In the genomic region with DNA sequence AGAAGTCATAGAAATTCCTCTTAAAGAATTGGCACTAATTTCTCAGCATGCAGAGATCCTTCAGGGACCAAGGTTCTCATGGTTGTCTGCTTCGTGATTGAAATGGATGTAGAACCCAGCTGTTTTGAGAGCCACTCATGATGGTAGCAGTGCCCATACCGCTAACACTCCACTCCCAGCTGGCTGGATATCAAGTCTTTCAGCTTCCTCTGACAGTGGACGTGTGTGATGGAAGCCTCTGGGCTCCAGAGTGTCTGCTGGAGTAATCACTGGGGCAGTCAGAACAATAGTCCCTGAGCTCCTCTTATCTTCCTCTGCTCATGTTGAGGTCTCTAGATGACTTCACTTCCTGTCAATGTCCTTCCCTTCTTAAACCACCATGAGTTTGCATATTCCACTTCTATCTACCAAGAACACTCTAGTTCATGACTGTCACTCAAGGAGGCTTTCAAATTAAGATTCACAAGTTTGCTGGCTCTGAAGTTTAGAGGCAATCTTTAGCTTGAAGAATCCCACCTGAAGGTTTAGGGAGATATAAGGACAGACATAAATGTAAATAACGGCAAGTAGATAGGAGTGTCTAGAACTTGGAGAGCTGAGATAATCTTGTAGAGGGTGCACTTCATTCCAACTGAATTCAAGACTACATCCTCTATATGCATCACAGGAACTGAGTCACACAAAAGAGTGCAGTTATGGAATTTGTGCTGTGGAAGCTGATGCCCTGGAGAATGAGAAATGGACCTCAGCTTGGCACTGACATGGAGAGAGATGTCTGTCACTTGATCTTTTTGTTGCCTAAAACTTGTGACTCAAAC, we compare ENCODE assay signal across 9 cellular contexts.
DNase-seq lines count a peak whose midpoint lies in the region; ATAC-seq and TF ChIP-seq lines count a peak whose summit lies in the region.
"Had no signal": no experiment of that assay in that cellular context is flagged by ENCODE, and none has a peak within 500 bp of the region (broad histone marks: within the 10 kb centered on the region; RNA-seq: fewer than 3 reads in every experiment).

No MANE protein-coding gene starts in this region.

- peaks cover 38% of the 10 kb centered on the region for H3K4me1 Mint-ChIP-seq in activated T-helper 2 cell treated with anti-CD3 and anti-CD28 coated beads, Interferon-gamma antibody, Interleukin-2, Interleukin-4, amounts not matched to agents 10 μg/mL and 5 μg/mL and 100 μg/mL, durations not matched to agents 14 hours and 24 hours and 36 hours (ENCODE audit: low read depth)

- DNase-seq in GM13976 (ENCODE audit: low spot score) (peak; percentile 45), HS-5 (ENCODE audit: low read depth) (peak; percentile 56), NCI-H2171 treated with DMSO at 0.1 percent for 48 hours (lab: John Stamatoyannopoulos, UW) (no peak), Peyer's patch (no peak), DMS114 treated with DMSO at 0.1 percent for 48 hours (lab: John Stamatoyannopoulos, UW; ENCODE audit: unreplicated experiment) (no peak)
- peak; percentile 30 for DNase-seq in activated T-helper 2 cell treated with anti-CD3 and anti-CD28 coated beads, Interferon-gamma antibody, Interleukin-2, Interleukin-4, amounts not matched to agents 10 μg/mL and 5 μg/mL and 100 μg/mL, durations not matched to agents 14 hours and 24 hours and 36 hours (ENCODE audit: low spot score)
- DNase-seq in stimulated activated CD4-positive, alpha-beta T cell treated with anti-CD3 and anti-CD28 coated beads, Interleukin-4, amount 100 ng/mL, for 24 hours: peak; percentile 7
- DNase-seq: left cardiac atrium had no signal

- peak overlapping the region; percentile 87 for H3K27ac Mint-ChIP-seq in activated T-helper 2 cell treated with anti-CD3 and anti-CD28 coated beads, Interferon-gamma antibody, Interleukin-2, Interleukin-4, amounts not matched to agents 10 μg/mL and 5 μg/mL and 100 μg/mL, durations not matched to agents 14 hours and 24 hours and 36 hours

- intact Hi-C loops in activated T-helper 2 cell treated with anti-CD3 and anti-CD28 coated beads, Interferon-gamma antibody, Interleukin-2, Interleukin-4, amounts not matched to agents 10 μg/mL and 5 μg/mL and 100 μg/mL, durations not matched to agents 14 hours and 24 hours and 36 hours (cut with micrococcal nuclease): loop anchor here (1.0 to 10.0 kb wide), 6 partner anchors 64 to 1294 kb away; a partner anchor contains a TSS

- ATAC-seq in GM21447 (IDR thresholded peaks at IDR 0.05; ENCODE audit: unreplicated experiment): peak; percentile 99

- TF ChIP-seq POLR2A in Peyer's patch (IDR thresholded peaks at IDR 0.05): no peak

- H3K27me3 Mint-ChIP-seq in activated T-helper 2 cell treated with anti-CD3 and anti-CD28 coated beads, Interferon-gamma antibody, Interleukin-2, Interleukin-4, amounts not matched to agents 10 μg/mL and 5 μg/mL and 100 μg/mL, durations not matched to agents 14 hours and 24 hours and 36 hours (ENCODE audit: low read depth): no peaks in the 10 kb centered on the region

- H3K9me3 Mint-ChIP-seq in activated T-helper 2 cell treated with anti-CD3 and anti-CD28 coated beads, Interferon-gamma antibody, Interleukin-2, Interleukin-4, amounts not matched to agents 10 μg/mL and 5 μg/mL and 100 μg/mL, durations not matched to agents 14 hours and 24 hours and 36 hours: peaks cover 21% of the 10 kb centered on the region

- H3K4me1 ChIP-seq in Peyer's patch: no peaks in the 10 kb centered on the region

- TF ChIP-seq CTCF in GM13976 (IDR thresholded peaks at IDR 0.05; ENCODE audit: borderline replicate concordance, control extremely low read depth, extremely low read depth, insufficient read depth, missing control alignments) (no peak), Peyer's patch (IDR thresholded peaks at IDR 0.05) (no peak)

- H3K27ac ChIP-seq in Peyer's patch: no peak overlapping the region

- in situ Hi-C loops in GM13976 (cut with MboI; ENCODE audit: low sequenced_read_pairs, unreplicated experiment): no loop called here

- no peaks in the 10 kb centered on the region for H3K27me3 ChIP-seq in Peyer's patch

- H3K36me3 Mint-ChIP-seq in activated T-helper 2 cell treated with anti-CD3 and anti-CD28 coated beads, Interferon-gamma antibody, Interleukin-2, Interleukin-4, amounts not matched to agents 10 μg/mL and 5 μg/mL and 100 μg/mL, durations not matched to agents 14 hours and 24 hours and 36 hours (ENCODE audit: low read depth): peaks cover 20% of the 10 kb centered on the region

- H3K4me3 Mint-ChIP-seq in activated T-helper 2 cell treated with anti-CD3 and anti-CD28 coated beads, Interferon-gamma antibody, Interleukin-2, Interleukin-4, amounts not matched to agents 10 μg/mL and 5 μg/mL and 100 μg/mL, durations not matched to agents 14 hours and 24 hours and 36 hours (ENCODE audit: low read depth): no peak overlapping the region

- H3K36me3 ChIP-seq in Peyer's patch: no peaks in the 10 kb centered on the region

- no peaks in the 10 kb centered on the region for H3K9me3 ChIP-seq in Peyer's patch

- no peak overlapping the region for H3K4me3 ChIP-seq in Peyer's patch

Comparison
In these comparisons a context has a peak if more than half of its experiments do, and no peak if none do; other contexts are left out.
1. DNase-seq: peak in GM13976 (single experiment), HS-5 (single experiment), activated T-helper 2 cell treated with anti-CD3 and anti-CD28 coated beads, Interferon-gamma antibody, Interleukin-2, Interleukin-4, amounts not matched to agents 10 μg/mL and 5 μg/mL and 100 μg/mL, durations not matched to agents 14 hours and 24 hours and 36 hours (single experiment) and stimulated activated CD4-positive, alpha-beta T cell treated with anti-CD3 and anti-CD28 coated beads, Interleukin-4, amount 100 ng/mL, for 24 hours (single experiment); none in NCI-H2171 treated with DMSO at 0.1 percent for 48 hours (single experiment), Peyer's patch (0 of 3) and DMS114 treated with DMSO at 0.1 percent for 48 hours (single experiment).